ENCODE assay signal across 1 cellular context in genomic region chr6:7312616-7313504, GRCh38.
TF ChIP-seq lines count a peak whose summit lies in the region.

Gene SSR1 (minus strand): TSS chr6:7313199. CDS start chr6:7313120, 79 bp downstream.

TF ChIP-seq in HepG2, 621 proteins besides CTCF, POLR2A, EP300 and RAD21 (continued from another document and continues in another):
- TF ChIP-seq ZBTB2 (CRISPR knock-in tag; IDR thresholded peaks at IDR 0.05; ENCODE audit: low read depth) (peak; percentile 89; the same call in 1 of the 2 replicates), PPARG (CRISPR knock-in tag; conservative IDR thresholded peaks at IDR 0.05) (peak; percentile 78), KDM6A (CRISPR knock-in tag; IDR thresholded peaks at IDR 0.05; ENCODE audit: low read depth) (peak; percentile 47), AHDC1 (CRISPR knock-in tag; IDR thresholded peaks at IDR 0.05; ENCODE audit: borderline replicate concordance) (no peak; the same call in 1 of the 2 replicates), HOXA7 (CRISPR knock-in tag; IDR thresholded peaks at IDR 0.05) (no peak), ZNF501 (CRISPR knock-in tag; IDR thresholded peaks at IDR 0.05) (peak; percentile 94), ZNF451 (CRISPR knock-in tag; IDR thresholded peaks at IDR 0.05) (peak; percentile 58; the same call in 1 of the 2 replicates), HOXA3 (CRISPR knock-in tag; IDR thresholded peaks at IDR 0.05) (peak; percentile 95), YEATS2 (CRISPR knock-in tag; IDR thresholded peaks at IDR 0.05; ENCODE audit: borderline replicate concordance) (peak; percentile 98), SMARCE1 (IDR thresholded peaks at IDR 0.05; ENCODE audit: borderline replicate concordance) (no peak), ZNF232 (CRISPR knock-in tag; IDR thresholded peaks at IDR 0.05; ENCODE audit: borderline replicate concordance) (peak; percentile 74; the same call in 1 of the 2 replicates), ZNF430 (CRISPR knock-in tag; IDR thresholded peaks at IDR 0.05) (peak; percentile 84), CCDC6 (CRISPR knock-in tag; IDR thresholded peaks at IDR 0.05) (peak; percentile 93), ZNF749 (CRISPR knock-in tag; IDR thresholded peaks at IDR 0.05; ENCODE audit: borderline replicate concordance) (peak; percentile 90; the same call in 1 of the 2 replicates), PAXIP1 (CRISPR knock-in tag; conservative IDR thresholded peaks at IDR 0.05) (peak; percentile 57), JUND (CRISPR knock-in tag; IDR thresholded peaks at IDR 0.05) (peak; percentile 67; the same call in 1 of the 2 replicates), KDM5A (IDR thresholded peaks at IDR 0.05; ENCODE audit: borderline replicate concordance, low read length) (peak; percentile 69; the same call in 1 of the 2 replicates), ZNF513 (CRISPR knock-in tag; conservative IDR thresholded peaks at IDR 0.05) (no peak), PHF8 (CRISPR knock-in tag; IDR thresholded peaks at IDR 0.05) (peak; percentile 93), KLF6 (CRISPR knock-in tag; IDR thresholded peaks at IDR 0.05) (peak; percentile 86; the same call in 1 of the 2 replicates), ZFYVE20 (CRISPR knock-in tag; IDR thresholded peaks at IDR 0.05; ENCODE audit: borderline replicate concordance, low read depth) (no peak; the same call in 1 of the 2 replicates), MTERF4 (CRISPR knock-in tag; IDR thresholded peaks at IDR 0.05) (peak; percentile 92), ZFY (CRISPR knock-in tag; IDR thresholded peaks at IDR 0.05) (peak; percentile 82), HNF1A (IDR thresholded peaks at IDR 0.05; ENCODE audit: low read depth) (no peak), HNF1A (CRISPR knock-in tag; IDR thresholded peaks at IDR 0.05; ENCODE audit: borderline replicate concordance) (peak; percentile 77; the same call in 1 of the 2 replicates), TP53 (CRISPR knock-in tag; conservative IDR thresholded peaks at IDR 0.05) (peak; percentile 64), ATF2 (CRISPR knock-in tag; IDR thresholded peaks at IDR 0.05) (no peak; the same call in 1 of the 2 replicates), DNMT3B (CRISPR knock-in tag; conservative IDR thresholded peaks at IDR 0.05) (0 out of 2 replicates have a peak, but pooled peaks have one; percentile 30), MAX (IDR thresholded peaks at IDR 0.05) (peak; percentile 95), POLR2AphosphoS2 (IDR thresholded peaks at IDR 0.05; ENCODE audit: low read depth, low read length) (peak; percentile 79), E2F1 (CRISPR knock-in tag; IDR thresholded peaks at IDR 0.05) (peak; percentile 72; the same call in 1 of the 2 replicates), BRCA1 (CRISPR knock-in tag; IDR thresholded peaks at IDR 0.05) (peak; percentile 92; the same call in 1 of the 2 replicates), ETS1 (CRISPR knock-in tag; IDR thresholded peaks at IDR 0.05) (no peak), ARNT2 (CRISPR knock-in tag; IDR thresholded peaks at IDR 0.05; ENCODE audit: low read depth) (peak; percentile 96), KDM3A (CRISPR knock-in tag; IDR thresholded peaks at IDR 0.05; ENCODE audit: low read depth) (peak; percentile 16), DMAP1 (CRISPR knock-in tag; IDR thresholded peaks at IDR 0.05) (peak; percentile 100), ATF7-NPFF (CRISPR knock-in tag; IDR thresholded peaks at IDR 0.05; ENCODE audit: low read depth) (peak; percentile 54; the same call in 1 of the 2 replicates)
